Comparison of ENCODE assay signal across 18 cellular contexts in the genomic region with DNA sequence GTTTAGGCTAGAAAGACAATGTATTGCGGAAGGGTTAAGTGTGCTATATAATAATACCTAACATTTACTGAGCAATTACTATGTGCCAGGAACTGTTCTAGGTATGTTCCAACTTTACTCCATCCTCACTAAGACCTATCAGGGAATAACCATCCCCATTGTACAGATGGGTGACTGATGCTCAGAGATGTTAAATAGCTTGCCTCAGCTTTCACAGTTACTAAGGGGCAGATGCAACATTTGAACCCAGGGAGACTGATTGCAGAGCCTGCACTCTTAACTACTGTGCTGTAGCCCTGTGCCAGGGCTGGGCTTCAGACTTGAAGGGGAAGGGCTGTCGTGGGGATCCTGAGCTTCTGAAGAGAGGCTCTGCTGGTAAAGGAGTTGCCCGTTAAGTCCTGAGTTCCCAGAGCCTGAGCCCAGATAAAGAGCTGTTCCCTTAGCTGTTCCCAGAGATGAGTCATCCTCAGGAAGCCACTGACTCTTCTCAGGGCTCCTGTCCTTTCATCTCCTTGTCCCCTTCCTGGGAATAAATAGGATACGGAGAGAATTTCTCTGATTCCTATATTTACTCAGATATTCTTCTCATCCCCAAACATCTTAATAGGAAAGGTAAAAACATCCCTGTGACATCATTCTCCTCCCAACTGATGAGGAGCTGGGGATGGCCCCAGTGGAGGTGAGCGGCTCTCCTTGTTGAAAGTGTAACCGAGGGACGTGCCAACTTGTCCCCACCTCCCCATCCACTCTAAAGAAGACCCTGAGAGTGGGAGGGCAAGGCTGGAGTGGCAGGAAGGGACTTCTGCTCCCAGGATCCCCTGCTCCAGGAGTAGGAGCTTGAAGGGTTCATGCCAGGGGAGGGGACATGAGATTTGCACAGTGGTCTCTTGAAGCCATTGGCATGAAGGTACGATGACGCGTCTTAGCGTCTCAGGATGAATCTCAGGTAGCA. TPM values are rescaled to one million over a fixed set of nuclear protein-coding genes. Genes with fewer than 3 reads are reported as not detected.
DNase-seq lines count a peak whose midpoint lies in the region; FAIRE-seq and TF ChIP-seq lines count a peak whose summit lies in the region.
"Had no signal": no experiment of that assay in that cellular context is flagged by ENCODE, and none has a peak within 500 bp of the region (broad histone marks: within the 10 kb centered on the region; RNA-seq: fewer than 3 reads in every experiment).

No MANE protein-coding gene starts in this region.

- H3K27me3 ChIP-seq in astrocyte (ENCODE audit: insufficient read depth, low read length), result peaks cover 10% of the 10 kb centered on the region
- H3K27me3 ChIP-seq: cardiac muscle cell, ovary, transverse colon had no signal

- no peak overlapping the region for H3K9ac ChIP-seq in astrocyte (ENCODE audit: low read length)

- no peaks in the 10 kb centered on the region for H3K36me3 Mint-ChIP-seq in astrocyte (ENCODE audit: low read depth, unreplicated experiment)
- H3K36me3 Mint-ChIP-seq: activated naive CD8-positive, alpha-beta T cell treated with anti-CD3 and anti-CD28 coated beads, Interleukin-2, amount 10 ng/mL, durations not matched to agents 7 days and 5 days had no signal

- H3K4me1 ChIP-seq in astrocyte (ENCODE audit: insufficient read depth, low read length), result no peaks in the 10 kb centered on the region
- H3K4me1 ChIP-seq: HAP-1, transverse colon had no signal

- H2AFZ ChIP-seq in astrocyte (ENCODE audit: low read depth, low read length), result no peak overlapping the region

- DNase-seq in A172 (ENCODE audit: low spot score), result peak; percentile 76
- DNase-seq in GM04504 (ENCODE audit: low read depth), result peak; percentile 25
- peak; percentile 14 for DNase-seq in astrocyte (ENCODE audit: low read depth)
- DNase-seq in iris pigment epithelial cell (ENCODE audit: low read depth), result peak; percentile 11
- no peak for DNase-seq in activated gamma-delta T cell (lab: John Stamatoyannopoulos, UW)
- DNase-seq in NCI-H510A (lab: John Stamatoyannopoulos, UW), result no peak
- no peak for DNase-seq in NK-92 (lab: John Stamatoyannopoulos, UW; ENCODE audit: unreplicated experiment)
- DNase-seq in NCI-H1048 (lab: John Stamatoyannopoulos, UW), result no peak
- DNase-seq: activated CD4-positive, alpha-beta T cell treated with anti-CD3 and anti-CD28 coated beads, Interleukin-2, amount 50 U/mL, for 1 hour; activated naive CD8-positive, alpha-beta T cell treated with anti-CD3 and anti-CD28 coated beads, Interleukin-2, amount 10 ng/mL, durations not matched to agents 7 days and 5 days; activated T-cell treated with anti-CD3 and anti-CD28 coated beads, Interleukin-2, amount 50 U/mL, for 24 hours; ovary; transverse colon had no signal

- H3K4me3 Mint-ChIP-seq in astrocyte (ENCODE audit: unreplicated experiment), result no peak overlapping the region
- H3K4me3 Mint-ChIP-seq: activated naive CD8-positive, alpha-beta T cell treated with anti-CD3 and anti-CD28 coated beads, Interleukin-2, amount 10 ng/mL, durations not matched to agents 7 days and 5 days; activated T-cell treated with anti-CD3 and anti-CD28 coated beads, Interleukin-2, amount 50 U/mL, for 24 hours had no signal

- H3K27ac Mint-ChIP-seq in astrocyte (ENCODE audit: unreplicated experiment), result no peak overlapping the region
- H3K27ac Mint-ChIP-seq: activated naive CD8-positive, alpha-beta T cell treated with anti-CD3 and anti-CD28 coated beads, Interleukin-2, amount 10 ng/mL, durations not matched to agents 7 days and 5 days; activated T-cell treated with anti-CD3 and anti-CD28 coated beads, Interleukin-2, amount 50 U/mL, for 24 hours had no signal

- H3K36me3 ChIP-seq in astrocyte (ENCODE audit: insufficient read depth, low read length), result no peaks in the 10 kb centered on the region
- H3K36me3 ChIP-seq: cardiac muscle cell, HAP-1, ovary, transverse colon had no signal

- no peaks in the 10 kb centered on the region for H3K9me3 Mint-ChIP-seq in astrocyte (ENCODE audit: unreplicated experiment)
- H3K9me3 Mint-ChIP-seq: activated naive CD8-positive, alpha-beta T cell treated with anti-CD3 and anti-CD28 coated beads, Interleukin-2, amount 10 ng/mL, durations not matched to agents 7 days and 5 days; activated T-cell treated with anti-CD3 and anti-CD28 coated beads, Interleukin-2, amount 50 U/mL, for 24 hours had no signal

- H3K27me3 Mint-ChIP-seq in astrocyte (ENCODE audit: low read depth, unreplicated experiment), result peaks cover 39% of the 10 kb centered on the region

- no peaks in the 10 kb centered on the region for H4K20me1 ChIP-seq in astrocyte (ENCODE audit: insufficient read depth, low read length)

- H3K4me1 Mint-ChIP-seq in astrocyte (ENCODE audit: low read depth, unreplicated experiment), result peaks cover 9% of the 10 kb centered on the region
- H3K4me1 Mint-ChIP-seq: activated naive CD8-positive, alpha-beta T cell treated with anti-CD3 and anti-CD28 coated beads, Interleukin-2, amount 10 ng/mL, durations not matched to agents 7 days and 5 days had no signal

- no peak for TF ChIP-seq CTCF in astrocyte (IDR thresholded peaks at IDR 0.05; ENCODE audit: insufficient read depth, low read depth, low read length)

- FAIRE-seq in astrocyte (lab: Jason Lieb, UNC), result peak; percentile 34

- H3K27ac ChIP-seq in astrocyte (ENCODE audit: low read depth, low read length), result no peak overlapping the region
- H3K27ac ChIP-seq: cardiac muscle cell, ovary, transverse colon had no signal

- no peaks in the 10 kb centered on the region for H3K79me2 ChIP-seq in astrocyte (ENCODE audit: insufficient read depth, low read length)

- no peaks in the 10 kb centered on the region for H3K9me3 ChIP-seq in astrocyte (ENCODE audit: insufficient read depth, low read depth, low read length)
- H3K9me3 ChIP-seq: HAP-1, ovary, transverse colon had no signal

- no peak overlapping the region for H3K4me2 ChIP-seq in astrocyte (ENCODE audit: low read length)
- H3K4me2 ChIP-seq: smooth muscle cell had no signal

- H3K4me3 ChIP-seq in astrocyte (ENCODE audit: insufficient read depth, low read depth, low read length), result no peak overlapping the region
- H3K4me3 ChIP-seq: cardiac muscle cell, HAP-1, ovary, smooth muscle cell, transverse colon had no signal

RNA-seq across cellular contexts. Expression of a gene that starts 28.0 kb away (rescaled TPM):
- not detected in 2 replicates for total RNA-seq in A172 (2014; rRNA removed; shearing (Covaris generic))
- not detected in 2 replicates for total RNA-seq in astrocyte
- total RNA-seq: A673; activated naive CD8-positive, alpha-beta T cell treated with anti-CD3 and anti-CD28 coated beads, Interleukin-2, amount 10 ng/mL, durations not matched to agents 7 days and 5 days; cardiac muscle cell; fibroblast of lung; smooth muscle cell; transverse colon had no signal

Comparison
In these comparisons a context has a peak if more than half of its experiments do, and no peak if none do; other contexts are left out.
1. DNase-seq: peak in A172 (single experiment), GM04504 (single experiment), astrocyte (single experiment) and iris pigment epithelial cell (single experiment); none in activated gamma-delta T cell (single experiment), NCI-H510A (single experiment), NK-92 (single experiment) and NCI-H1048 (single experiment).